In genomic region chr9:128548876-128549275, GRCh38 we compare ENCODE assay signal across 28 cellular contexts. TPM values are rescaled to one million over a fixed set of nuclear protein-coding genes. Genes with fewer than 3 reads are reported as not detected.
DNase-seq lines count a peak whose midpoint lies in the region; ATAC-seq, FAIRE-seq and TF ChIP-seq lines count a peak whose summit lies in the region.
"Had no signal": no experiment of that assay in that cellular context is flagged by ENCODE, and none has a peak within 500 bp of the region (broad histone marks: within the 10 kb centered on the region; RNA-seq: fewer than 3 reads in every experiment).

No MANE protein-coding gene starts in this region.

- DNase-seq in D721Med (ENCODE audit: insufficient read length, low spot score) (peak; percentile 72), NCI-H82 (lab: John Stamatoyannopoulos, UW) (peak; percentile 92), glutamatergic neuron (no peak), spleen (no peak), frontal cortex (ENCODE audit: low spot score in 2 of 2) (no peak)
- DNase-seq: activated CD4-positive, alpha-beta T cell treated with anti-CD3 and anti-CD28 coated beads for 36 hours; activated effector memory CD4-positive, alpha-beta T cell treated with Interleukin-2 at 50 U/mL for 16 hours; aorta; colonic mucosa; COR-L47; effector CD8-positive, alpha-beta T cell; head of caudate nucleus; lower lobe of right lung; NCI-H1417; NCI-H2029; NCI-H69; SHP77; stimulated activated CD4-positive, alpha-beta T cell treated with anti-CD3 and anti-CD28 coated beads, Interleukin-4, amount 100 ng/mL, for 24 hours; T-helper 9 cell had no signal

- H3K27ac Mint-ChIP-seq in glutamatergic neuron (ENCODE audit: unreplicated experiment), result peak overlapping the region; percentile 24
- H3K27ac Mint-ChIP-seq: activated naive CD8-positive, alpha-beta T cell had no signal

- no peak overlapping the region for H3K4me3 ChIP-seq in rectal smooth muscle tissue (ENCODE audit: low read length)
- no peak overlapping the region for H3K4me3 ChIP-seq in spleen
- H3K4me3 ChIP-seq: BLaER1, colonic mucosa, lower lobe of right lung, tibial nerve had no signal

- FAIRE-seq in D721Med (lab: Jason Lieb, UNC) (no peak), frontal cortex (lab: Jason Lieb, UNC) (no peak)
- FAIRE-seq: GM12892 had no signal

- H3K27me3 ChIP-seq in rectal smooth muscle tissue (ENCODE audit: control insufficient read depth, insufficient read depth, low read length) (no peaks in the 10 kb centered on the region), spleen (replicated peaks in 1 of 7) (no peaks in the 10 kb centered on the region)
- H3K27me3 ChIP-seq: BLaER1, colonic mucosa, tibial nerve had no signal

- WGBS in spleen, 5 donors, result 82 to 96% (median 93%) methylated on average over 7 of the region's 7 CpGs

- no peak for TF ChIP-seq POLR2A in spleen (IDR thresholded peaks at IDR 0.05)

- H3K36me3 Mint-ChIP-seq in glutamatergic neuron (ENCODE audit: unreplicated experiment), result no peaks in the 10 kb centered on the region
- H3K36me3 Mint-ChIP-seq: activated naive CD8-positive, alpha-beta T cell had no signal

- no peak overlapping the region for H3K9ac ChIP-seq in rectal smooth muscle tissue (ENCODE audit: low read length)
- H3K9ac ChIP-seq: BLaER1 had no signal

- no peaks in the 10 kb centered on the region for H3K9me3 ChIP-seq in spleen
- H3K9me3 ChIP-seq: BLaER1, colonic mucosa, lower lobe of right lung, tibial nerve had no signal

- H3K4me1 Mint-ChIP-seq in glutamatergic neuron (ENCODE audit: low read depth, unreplicated experiment), result peaks cover 22% of the 10 kb centered on the region

- TF ChIP-seq CTCF in D721Med (IDR thresholded peaks at IDR 0.05; ENCODE audit: insufficient read depth, missing control alignments) (no peak), glutamatergic neuron (IDR thresholded peaks at IDR 0.05; ENCODE audit: partially characterized antibody, unreplicated experiment) (no peak), spleen (IDR thresholded peaks at IDR 0.05 in 8 of 11, conservative IDR thresholded peaks at IDR 0.05 in 3 of 11) (no peak)

- H3K27me3 Mint-ChIP-seq in glutamatergic neuron (ENCODE audit: unreplicated experiment), result peaks cover 4% of the 10 kb centered on the region
- H3K27me3 Mint-ChIP-seq: activated CD4-positive, alpha-beta T cell treated with anti-CD3 and anti-CD28 coated beads for 36 hours; activated naive CD8-positive, alpha-beta T cell had no signal

- peak overlapping the region; percentile 93 for H3K27ac ChIP-seq in rectal smooth muscle tissue (ENCODE audit: low read depth, low read length)
- no peak overlapping the region for H3K27ac ChIP-seq in spleen
- H3K27ac ChIP-seq: BLaER1, colonic mucosa had no signal

- intact Hi-C loops in spleen (cut with DNase I; ENCODE audit: low total_unique reads), result no loop called here

- ATAC-seq in GM19467 (IDR thresholded peaks at IDR 0.05; ENCODE audit: unreplicated experiment), result no peak
- ATAC-seq: activated CD4-positive, alpha-beta T cell treated with anti-CD3 and anti-CD28 coated beads for 36 hours; HCT116; lower lobe of right lung; Panc1; sciatic nerve had no signal

- peaks cover 27% of the 10 kb centered on the region for H3K4me1 ChIP-seq in rectal smooth muscle tissue (ENCODE audit: control insufficient read depth, insufficient read depth, low read length)
- H3K4me1 ChIP-seq in spleen, result peaks cover 4 to 38% (median 29%) of the 10 kb centered on the region in 6 donors
- H3K4me1 ChIP-seq: colonic mucosa had no signal

- peaks cover 6% of the 10 kb centered on the region for H3K9me3 Mint-ChIP-seq in glutamatergic neuron (ENCODE audit: unreplicated experiment)

- H3K36me3 ChIP-seq in rectal smooth muscle tissue (ENCODE audit: control insufficient read depth, insufficient read depth, low read length) (no peaks in the 10 kb centered on the region), spleen (peaks cover 0 to 3% (median 0%) of the 10 kb centered on the region in 6 donors)
- H3K36me3 ChIP-seq: colonic mucosa, lower lobe of right lung, tibial nerve had no signal

- H3K4me3 Mint-ChIP-seq in glutamatergic neuron (ENCODE audit: unreplicated experiment), result no peak overlapping the region
- H3K4me3 Mint-ChIP-seq: activated CD4-positive, alpha-beta T cell treated with anti-CD3 and anti-CD28 coated beads for 36 hours; activated naive CD8-positive, alpha-beta T cell had no signal

RNA-seq across cellular contexts. Expression of gene SPTAN1, which starts 3.5 kb away (rescaled TPM):
- total RNA-seq in glutamatergic neuron (ENCODE audit: unreplicated experiment) (750 TPM), spleen (100 to 1,000 TPM; 228 to 386 (median 292) TPM), frontal cortex (810 TPM)
- 100 to 1,000 TPM in 2 of 3 donors, 10 to 100 TPM in 1; 83.4 to 147 (median 118) TPM for polyA plus RNA-seq in spleen

RNA-seq across cellular contexts. Expression of gene GLE1, which starts 44.4 kb away (rescaled TPM):
- 11.0 TPM for total RNA-seq in glutamatergic neuron (ENCODE audit: unreplicated experiment)
- 10 to 100 TPM; 20.8 to 31.2 (median 25.8) TPM for total RNA-seq in spleen
- 10 to 100 TPM; 14.3 to 15.1 (median 14.7) TPM for polyA plus RNA-seq in spleen
- 21.6 TPM for total RNA-seq in frontal cortex

Comparison
In these comparisons a context has a peak if more than half of its experiments do, and no peak if none do; other contexts are left out.
1. DNase-seq: peak in D721Med (single experiment) and NCI-H82 (single experiment); none in glutamatergic neuron (single experiment), spleen (single experiment) and frontal cortex (0 of 2).